22 cellular contexts compared by ENCODE assay signal in genomic region chr1:145710291-145711027, GRCh38. TPM values are rescaled to one million over a fixed set of nuclear protein-coding genes. Genes with fewer than 3 reads are reported as not detected.
"Had no signal": no experiment of that assay in that cellular context is flagged by ENCODE, and none has a peak within 500 bp of the region (broad histone marks: within the 10 kb centered on the region; RNA-seq: fewer than 3 reads in every experiment).

No MANE protein-coding gene starts in this region.

- H3K9ac ChIP-seq: parathyroid adenoma had no signal

- H3K27ac Mint-ChIP-seq: dendritic cell treated with granulocyte-macrophage colony-stimulating factor and Interleukin-4, amounts not matched to agents 40 ng/mL and 50 ng/mL, for 4 days; effector memory CD8-positive, alpha-beta T cell; naive B cell; stimulated activated memory B cell treated with anti-CD40 and anti-IgM and Interleukin-4, amounts not matched to agents 10 μg/mL and 1 μg/mL and 100 μg/mL, for 72 hours; stimulated activated naive CD8-positive, alpha-beta T cell treated with anti-CD3 and anti-CD28 coated beads, Interleukin-15, Interleukin-2, amounts not matched to agents 100 ng/mL and 50 ng/mL, for 24 hours had no signal

- ATAC-seq: effector memory CD8-positive, alpha-beta T cell; gastrocnemius medialis; heart right ventricle; left cardiac atrium; stimulated activated memory B cell treated with anti-CD40 and anti-IgM and Interleukin-4, amounts not matched to agents 10 μg/mL and 1 μg/mL and 100 μg/mL, for 72 hours had no signal

- H3K27me3 Mint-ChIP-seq: dendritic cell treated with granulocyte-macrophage colony-stimulating factor and Interleukin-4, amounts not matched to agents 40 ng/mL and 50 ng/mL, for 4 days; effector memory CD8-positive, alpha-beta T cell; stimulated activated naive CD8-positive, alpha-beta T cell treated with anti-CD3 and anti-CD28 coated beads, Interleukin-15, Interleukin-2, amounts not matched to agents 100 ng/mL and 50 ng/mL, for 24 hours had no signal

- H3K36me3 Mint-ChIP-seq: stimulated activated memory B cell treated with anti-CD40 and anti-IgM and Interleukin-4, amounts not matched to agents 10 μg/mL and 1 μg/mL and 100 μg/mL, for 72 hours had no signal

- H3K9me3 Mint-ChIP-seq: dendritic cell treated with granulocyte-macrophage colony-stimulating factor and Interleukin-4, amounts not matched to agents 40 ng/mL and 50 ng/mL, for 4 days; effector memory CD8-positive, alpha-beta T cell; nephron progenitor cell; stimulated activated naive CD8-positive, alpha-beta T cell treated with anti-CD3 and anti-CD28 coated beads, Interleukin-15, Interleukin-2, amounts not matched to agents 100 ng/mL and 50 ng/mL, for 24 hours had no signal

- H3K4me1 ChIP-seq: gastrocnemius medialis, parathyroid adenoma, prostate gland, tibial nerve had no signal

- H3K4me3 Mint-ChIP-seq: dendritic cell treated with granulocyte-macrophage colony-stimulating factor and Interleukin-4, amounts not matched to agents 40 ng/mL and 50 ng/mL, for 4 days; effector memory CD8-positive, alpha-beta T cell; naive B cell; nephron progenitor cell; stimulated activated memory B cell treated with anti-CD40 and anti-IgM and Interleukin-4, amounts not matched to agents 10 μg/mL and 1 μg/mL and 100 μg/mL, for 72 hours; stimulated activated naive CD8-positive, alpha-beta T cell treated with anti-CD3 and anti-CD28 coated beads, Interleukin-15, Interleukin-2, amounts not matched to agents 100 ng/mL and 50 ng/mL, for 24 hours had no signal

- H3K27me3 ChIP-seq: esophagus muscularis mucosa, gastrocnemius medialis, heart right ventricle, testis, tibial nerve had no signal

- H3K27ac ChIP-seq: epithelial cell of prostate, gastrocnemius medialis, heart right ventricle, left ventricle myocardium inferior, parathyroid adenoma, prostate gland, testis, tibial nerve had no signal

- H3K36me3 ChIP-seq: esophagus muscularis mucosa, gastrocnemius medialis, heart right ventricle, left ventricle myocardium inferior, prostate gland, tibial nerve had no signal

- FAIRE-seq: colon, keratinocyte had no signal

- H3K9me3 ChIP-seq: esophagus muscularis mucosa, gastrocnemius medialis, heart right ventricle, left ventricle myocardium inferior, prostate gland, testis, tibial nerve had no signal

- DNase-seq: effector memory CD8-positive, alpha-beta T cell; gastrocnemius medialis; heart right ventricle; left cardiac atrium; left ventricle myocardium inferior; mesendoderm; naive B cell; stimulated activated CD4-positive, alpha-beta T cell treated with anti-CD3 and anti-CD28 coated beads, Interleukin-4, amount 100 ng/mL, for 1 hour; testis had no signal

- H3K4me3 ChIP-seq: esophagus muscularis mucosa, gastrocnemius medialis, heart right ventricle, left ventricle myocardium inferior, lung, prostate gland, testis, tibial nerve had no signal

RNA-seq across cellular contexts. Expression of gene CD160, which starts 8.8 kb away (rescaled TPM):
- total RNA-seq: gastrocnemius medialis, left ventricle myocardium inferior, omental fat pad, prostate gland had no signal
- polyA plus RNA-seq: keratinocyte had no signal
